In genomic region chr10:100969175-100970075, GRCh38 we compare ENCODE assay signal across 8 cellular contexts. TPM values are rescaled to one million over a fixed set of nuclear protein-coding genes. Genes with fewer than 3 reads are reported as not detected.
A peak's percentile ranks its signal among the peaks of the same experiment; 100 is the strongest.
DNase-seq lines count a peak whose midpoint lies in the region; ATAC-seq, FAIRE-seq and TF ChIP-seq lines count a peak whose summit lies in the region.

SEMA4G (plus strand) TSS chr10:100969504; CDS start chr10:100972913, 3,409 bp downstream.

- H3K9me3 ChIP-seq in neuronal stem cell (replicated peaks in 1 of 2; ENCODE audit: control insufficient read depth in 2 of 2, insufficient read depth in 1 of 2, low read depth in 1 of 2, low read length in 2 of 2) = no peaks in the 10 kb centered on the region

- H2AK5ac ChIP-seq in neuronal stem cell (ENCODE audit: low read depth, low read length) = peak within 1 kb of the TSS; percentile 82

- H3K4me3 Mint-ChIP-seq in activated T-helper 2 cell treated with anti-CD3 and anti-CD28 coated beads, Interferon-gamma antibody, Interleukin-2, Interleukin-4, amounts not matched to agents 10 μg/mL and 5 μg/mL and 100 μg/mL, durations not matched to agents 14 hours and 24 hours and 36 hours (ENCODE audit: low read depth) = peak within 1 kb of the TSS; percentile 70

- no peak within 1 kb of the TSS for H2BK120ac ChIP-seq in neuronal stem cell (ENCODE audit: low read depth, low read length)

- ATAC-seq in GM18511 (IDR thresholded peaks at IDR 0.05; ENCODE audit: unreplicated experiment) (peak; percentile 60), GM19035 (IDR thresholded peaks at IDR 0.05; ENCODE audit: unreplicated experiment) (no peak), HG03139 (IDR thresholded peaks at IDR 0.05; ENCODE audit: unreplicated experiment) (no peak)

- H3K4me1 ChIP-seq in neuronal stem cell (ENCODE audit: control insufficient read depth in 2 of 2, insufficient read depth in 1 of 2, low read depth in 1 of 2, low read length in 2 of 2) = peaks cover 2 to 18% of the 10 kb centered on the region in 2 donors

- H4K8ac ChIP-seq in neuronal stem cell (ENCODE audit: low read depth, low read length) = no peak within 1 kb of the TSS

- FAIRE-seq in frontal cortex (lab: Jason Lieb, UNC) = no peak

- intact Hi-C loops in activated T-helper 2 cell treated with anti-CD3 and anti-CD28 coated beads, Interferon-gamma antibody, Interleukin-2, Interleukin-4, amounts not matched to agents 10 μg/mL and 5 μg/mL and 100 μg/mL, durations not matched to agents 14 hours and 24 hours and 36 hours (cut with micrococcal nuclease) = loop anchor here (5.0 kb wide), 1 partner anchor 43 kb away; no protein-coding TSS in a partner anchor

- peak within 1 kb of the TSS; percentile 93 for H2AFZ ChIP-seq in neuronal stem cell (ENCODE audit: low read length)

- WGBS in neuronal stem cell (ENCODE audit: extremely low coverage in 2 of 2, insufficient read length in 2 of 2, insufficient replicate concordance in 1 of 2), 2 donors = no CpG with 5 or more reads among the region's 71 CpGs

- H4K91ac ChIP-seq in neuronal stem cell (ENCODE audit: low read depth, low read length, poor library complexity) = no peak within 1 kb of the TSS

- DNase-seq in AG09309 (ENCODE audit: low read depth) (no peak), NCI-H2171 (lab: John Stamatoyannopoulos, UW) (peak; percentile 11), frontal cortex (ENCODE audit: low spot score in 2 of 2) (peak; percentile 61), neuronal stem cell (ENCODE audit: low spot score) (peak; percentile 56)
- DNase-seq in activated T-helper 2 cell treated with anti-CD3 and anti-CD28 coated beads, Interferon-gamma antibody, Interleukin-2, Interleukin-4, amounts not matched to agents 10 μg/mL and 5 μg/mL and 100 μg/mL, durations not matched to agents 14 hours and 24 hours and 36 hours (ENCODE audit: low spot score) = no peak

- H3K23ac ChIP-seq in neuronal stem cell (ENCODE audit: low read depth, low read length, poor library complexity) = peak within 1 kb of the TSS; percentile 75

- H3K4me3 ChIP-seq in AG09309 (ENCODE audit: control insufficient read depth, low read depth, low read length) (peak within 1 kb of the TSS; percentile 45), neuronal stem cell (ENCODE audit: low read length in 2 of 2) (peak within 1 kb of the TSS; percentile 47 to 85)

- peak; percentile 83 for TF ChIP-seq CTCF in AG09309 (IDR thresholded peaks at IDR 0.05; ENCODE audit: control insufficient read depth, insufficient read depth, low read depth, low read length, missing control alignments)

- peaks cover 2 to 27% of the 10 kb centered on the region in 2 donors for H3K36me3 ChIP-seq in neuronal stem cell (replicated peaks in 1 of 2; ENCODE audit: control insufficient read depth in 2 of 2, insufficient read depth in 2 of 2, low read length in 2 of 2)

- H3K36me3 Mint-ChIP-seq in activated T-helper 2 cell treated with anti-CD3 and anti-CD28 coated beads, Interferon-gamma antibody, Interleukin-2, Interleukin-4, amounts not matched to agents 10 μg/mL and 5 μg/mL and 100 μg/mL, durations not matched to agents 14 hours and 24 hours and 36 hours (ENCODE audit: low read depth) = peaks cover 2% of the 10 kb centered on the region

- H3K4ac ChIP-seq in neuronal stem cell (ENCODE audit: low read length) = peak within 1 kb of the TSS; percentile 58

- H2BK12ac ChIP-seq in neuronal stem cell (ENCODE audit: low read length) = peak within 1 kb of the TSS; percentile 25

- no peak within 1 kb of the TSS for H3K27ac ChIP-seq in neuronal stem cell (replicated peaks; ENCODE audit: low read length)

- no peak within 1 kb of the TSS for H2BK5ac ChIP-seq in neuronal stem cell (ENCODE audit: low read length)

- no peak within 1 kb of the TSS for H3K27ac Mint-ChIP-seq in activated T-helper 2 cell treated with anti-CD3 and anti-CD28 coated beads, Interferon-gamma antibody, Interleukin-2, Interleukin-4, amounts not matched to agents 10 μg/mL and 5 μg/mL and 100 μg/mL, durations not matched to agents 14 hours and 24 hours and 36 hours

- H3K79me1 ChIP-seq in neuronal stem cell (ENCODE audit: low read depth, low read length) = peaks cover 3% of the 10 kb centered on the region

- peak within 1 kb of the TSS; percentile 73 for H3K14ac ChIP-seq in neuronal stem cell (ENCODE audit: low read length)

- peaks cover 0 to 5% (median 0%) of the 10 kb centered on the region in 3 experiments for H3K27me3 ChIP-seq in neuronal stem cell (ENCODE audit: control insufficient read depth in 3 of 3, insufficient read depth in 3 of 3, low read depth in 1 of 3, low read length in 3 of 3)

- peak within 1 kb of the TSS; percentile 98 for H3K18ac ChIP-seq in neuronal stem cell (ENCODE audit: low read length)

- no peaks in the 10 kb centered on the region for H3K9me3 Mint-ChIP-seq in activated T-helper 2 cell treated with anti-CD3 and anti-CD28 coated beads, Interferon-gamma antibody, Interleukin-2, Interleukin-4, amounts not matched to agents 10 μg/mL and 5 μg/mL and 100 μg/mL, durations not matched to agents 14 hours and 24 hours and 36 hours

- peaks cover 2% of the 10 kb centered on the region for H3K4me1 Mint-ChIP-seq in activated T-helper 2 cell treated with anti-CD3 and anti-CD28 coated beads, Interferon-gamma antibody, Interleukin-2, Interleukin-4, amounts not matched to agents 10 μg/mL and 5 μg/mL and 100 μg/mL, durations not matched to agents 14 hours and 24 hours and 36 hours (ENCODE audit: low read depth)

- H3K9ac ChIP-seq in neuronal stem cell (ENCODE audit: low read depth, low read length, poor library complexity) = peak within 1 kb of the TSS; percentile 92

- H3K27me3 Mint-ChIP-seq in activated T-helper 2 cell treated with anti-CD3 and anti-CD28 coated beads, Interferon-gamma antibody, Interleukin-2, Interleukin-4, amounts not matched to agents 10 μg/mL and 5 μg/mL and 100 μg/mL, durations not matched to agents 14 hours and 24 hours and 36 hours (ENCODE audit: low read depth) = no peaks in the 10 kb centered on the region

- H2BK15ac ChIP-seq in neuronal stem cell (ENCODE audit: low read length) = peak within 1 kb of the TSS; percentile 76

- peak within 1 kb of the TSS; percentile 79 for H3K4me2 ChIP-seq in neuronal stem cell (ENCODE audit: insufficient read depth, low read length, poor library complexity, severe bottlenecking)

RNA-seq across cellular contexts. Expression of gene SEMA4G, which starts in this region (rescaled TPM):
- total RNA-seq in activated T-helper 2 cell treated with anti-CD3 and anti-CD28 coated beads, Interferon-gamma antibody, Interleukin-2, Interleukin-4, amounts not matched to agents 10 μg/mL and 5 μg/mL and 100 μg/mL, durations not matched to agents 14 hours and 24 hours and 36 hours = 1.3 and 1.6 TPM in 2 replicates
- total RNA-seq in frontal cortex = 6.5 TPM
- 8.9 TPM for polyA plus RNA-seq in neuronal stem cell (2013, experiment 1 of 2)
- polyA plus RNA-seq in neuronal stem cell (2013, experiment 2 of 2) = 9.1 TPM

Comparison
In these comparisons a context has a peak if more than half of its experiments do, and no peak if none do; other contexts are left out.
1. DNase-seq: peak in NCI-H2171 (single experiment), frontal cortex (2 of 2) and neuronal stem cell (single experiment); none in AG09309 (single experiment) and activated T-helper 2 cell treated with anti-CD3 and anti-CD28 coated beads, Interferon-gamma antibody, Interleukin-2, Interleukin-4, amounts not matched to agents 10 μg/mL and 5 μg/mL and 100 μg/mL, durations not matched to agents 14 hours and 24 hours and 36 hours (single experiment).